ENCODE assay signal across 10 cellular contexts in genomic region chr11:1881442-1882264, GRCh38. TPM values are rescaled to one million over a fixed set of nuclear protein-coding genes. Genes with fewer than 3 reads are reported as not detected.
DNase-seq lines count a peak whose midpoint lies in the region; ATAC-seq, FAIRE-seq and TF ChIP-seq lines count a peak whose summit lies in the region.
"Had no signal": no experiment of that assay in that cellular context is flagged by ENCODE, and none has a peak within 500 bp of the region (broad histone marks: within the 10 kb centered on the region; RNA-seq: fewer than 3 reads in every experiment).

No MANE protein-coding gene starts in this region.

- H3K4me1 ChIP-seq in kidney (ENCODE audit: control insufficient read depth in 1 of 2, insufficient read depth in 1 of 2, low read depth in 1 of 2, low read length in 2 of 2) (no peaks in the 10 kb centered on the region), stomach smooth muscle (ENCODE audit: control insufficient read depth, insufficient read depth, low read length) (peaks cover 44% of the 10 kb centered on the region)
- H3K4me1 ChIP-seq: foreskin keratinocyte had no signal

- H3K9me3 ChIP-seq in T-helper 17 cell (ENCODE audit: control insufficient read depth, low read length, poor library complexity, severe bottlenecking) (no peaks in the 10 kb centered on the region), kidney (ENCODE audit: control insufficient read depth in 1 of 2, low read length in 2 of 2) (no peaks in the 10 kb centered on the region), stomach smooth muscle (ENCODE audit: control insufficient read depth in 2 of 2, low read length in 2 of 2) (no peaks in the 10 kb centered on the region)

- H3K27ac ChIP-seq in kidney (ENCODE audit: low read depth in 2 of 2, low read length in 2 of 2) (no peak overlapping the region), stomach smooth muscle (ENCODE audit: low read length) (peak overlapping the region; percentile 62)
- H3K27ac ChIP-seq: foreskin keratinocyte had no signal

- peak; percentile 26 for ATAC-seq in GM21576 (IDR thresholded peaks at IDR 0.05; ENCODE audit: unreplicated experiment)
- ATAC-seq in T-helper 17 cell: peak; percentile 15

- H3K36me3 Mint-ChIP-seq in T-helper 17 cell (ENCODE audit: low read depth): no peaks in the 10 kb centered on the region

- intact Hi-C loops in kidney (cut with DNase I): no loop called here

- H3K4me3 Mint-ChIP-seq in T-helper 17 cell: no peak overlapping the region
- H3K4me3 Mint-ChIP-seq: T-helper 2 cell treated with Interferon-gamma antibody and Interleukin-4, amounts not matched to agents 5 μg/mL and 100 μg/mL, for 36 hours had no signal

- H3K27me3 ChIP-seq in stomach smooth muscle (ENCODE audit: control insufficient read depth in 1 of 2, insufficient read depth in 2 of 2, low read length in 2 of 2): no peaks in the 10 kb centered on the region
- H3K27me3 ChIP-seq: foreskin keratinocyte had no signal

- H3K4me3 ChIP-seq in kidney (ENCODE audit: low read length in 2 of 2): no peak overlapping the region
- no peak overlapping the region for H3K4me3 ChIP-seq in stomach smooth muscle (ENCODE audit: low read length in 2 of 2)

- no peak for FAIRE-seq in kidney (lab: Jason Lieb, UNC)

- H3K9ac ChIP-seq in kidney (ENCODE audit: low read length in 2 of 2) (no peak overlapping the region), stomach smooth muscle (ENCODE audit: low read length in 2 of 2) (no peak overlapping the region)

- no peak for TF ChIP-seq CTCF in kidney (IDR thresholded peaks at IDR 0.05; ENCODE audit: borderline replicate concordance, extremely low read depth, insufficient read depth)

- DNase-seq in T-helper 17 cell: no peak
- DNase-seq in kidney: peak; percentile 75
- DNase-seq in NCI-H2081 (lab: John Stamatoyannopoulos, UW): no peak
- DNase-seq in DMS153 treated with DMSO at 0.1 percent for 48 hours (lab: John Stamatoyannopoulos, UW; ENCODE audit: unreplicated experiment): no peak
- DNase-seq in AG08395 (ENCODE audit: low spot score): no peak

- H3K4me1 Mint-ChIP-seq in T-helper 17 cell: peaks cover 15% of the 10 kb centered on the region

- H3K27ac Mint-ChIP-seq in T-helper 17 cell: peak overlapping the region; percentile 66
- H3K27ac Mint-ChIP-seq: T-helper 2 cell treated with Interferon-gamma antibody and Interleukin-4, amounts not matched to agents 5 μg/mL and 100 μg/mL, for 36 hours had no signal

- no peaks in the 10 kb centered on the region for H3K27me3 Mint-ChIP-seq in T-helper 17 cell

- H3K36me3 ChIP-seq in kidney (ENCODE audit: control insufficient read depth in 1 of 2, insufficient read depth in 2 of 2, low read length in 2 of 2) (no peaks in the 10 kb centered on the region), stomach smooth muscle (ENCODE audit: control insufficient read depth in 2 of 2, insufficient read depth in 2 of 2, low read length in 2 of 2) (peaks cover 3 to 13% of the 10 kb centered on the region in 2 donors)

RNA-seq across cellular contexts. Expression of gene PRR33, which starts 10.0 kb away (rescaled TPM):
- total RNA-seq in T-helper 17 cell (not detected), kidney (not detected)
- polyA plus RNA-seq in kidney (ENCODE audit: insufficient read depth, low read depth, low replicate concordance): not detected
- total RNA-seq: foreskin keratinocyte, omental fat pad had no signal
- polyA plus RNA-seq: foreskin keratinocyte had no signal

RNA-seq across cellular contexts. Expression of gene LSP1, which starts 28.8 kb away (rescaled TPM):
- 100 to 1,000 TPM; 297 to 299 TPM for total RNA-seq in T-helper 17 cell
- 26.1 TPM for total RNA-seq in kidney
- 8.4 TPM for polyA plus RNA-seq in kidney (ENCODE audit: insufficient read depth, low read depth, low replicate concordance)

RNA-seq across cellular contexts. Expression of gene TNNT3, which starts 37.9 kb away (rescaled TPM):
- total RNA-seq in T-helper 17 cell: 1 to 10 TPM; 7.4 to 8.9 TPM
- total RNA-seq in kidney: 0.60 TPM
- not detected for polyA plus RNA-seq in kidney (ENCODE audit: insufficient read depth, low read depth, low replicate concordance)
- total RNA-seq: foreskin keratinocyte had no signal
- polyA plus RNA-seq: foreskin keratinocyte had no signal

RNA-seq across cellular contexts. Expression of gene TNNI2, which starts 42.9 kb away (rescaled TPM):
- total RNA-seq in T-helper 17 cell (not detected), kidney (1.3 TPM)
- not detected for polyA plus RNA-seq in kidney (ENCODE audit: insufficient read depth, low read depth, low replicate concordance)

RNA-seq across cellular contexts. Expression of gene SYT8, which starts 46.9 kb away (rescaled TPM):
- total RNA-seq in T-helper 17 cell (not detected), kidney (1.7 TPM)
- 1.2 TPM for polyA plus RNA-seq in kidney (ENCODE audit: insufficient read depth, low read depth, low replicate concordance)
- total RNA-seq: omental fat pad had no signal

Comparison
In these comparisons a context has a peak if more than half of its experiments do, and no peak if none do; other contexts are left out.
1. RNA of gene LSP1, which starts 28.8 kb away (total RNA-seq): 297 to 299 TPM in T-helper 17 cell; 26.1 TPM in kidney (single experiment); every median in the first group is over 10 times any median in the second.